8 cellular contexts compared by ENCODE assay signal in the genomic region with DNA sequence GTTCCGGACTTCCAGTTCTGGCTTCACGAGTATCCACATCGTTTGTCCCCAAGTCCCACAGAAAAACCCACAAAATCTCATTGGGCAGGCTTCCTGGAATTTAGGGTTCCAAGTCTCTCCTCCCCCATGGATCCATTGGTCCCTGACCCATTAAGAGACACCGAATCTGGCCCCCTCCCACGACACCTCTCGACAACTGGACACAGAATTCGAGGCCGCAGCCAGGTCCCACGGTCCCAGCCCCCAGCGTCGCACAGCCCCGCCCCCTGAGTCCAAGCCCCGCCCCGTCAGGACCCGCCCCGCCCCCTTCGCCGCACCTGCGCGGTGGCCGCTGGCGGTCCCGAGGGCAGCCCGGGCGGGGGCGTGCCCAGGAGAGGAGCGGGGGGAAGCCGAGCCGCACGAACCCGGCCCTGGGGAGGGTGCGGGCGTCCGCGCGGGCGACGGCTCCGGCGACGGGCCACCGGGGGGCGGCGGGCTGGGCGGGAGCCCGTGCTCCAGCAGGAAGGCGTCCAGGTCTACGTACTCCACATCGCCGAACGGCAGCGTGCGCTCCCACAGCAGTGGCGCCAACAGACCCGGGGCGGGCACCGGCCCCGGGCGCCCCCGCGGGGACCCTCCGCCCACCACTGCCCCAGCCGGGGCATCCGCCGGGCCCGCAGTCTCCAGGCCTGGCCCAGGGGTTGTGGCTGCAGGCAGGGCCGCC. TPM values are rescaled to one million over a fixed set of nuclear protein-coding genes. Genes with fewer than 3 reads are reported as not detected.
DNase-seq lines count a peak whose midpoint lies in the region; ATAC-seq and TF ChIP-seq lines count a peak whose summit lies in the region.

No MANE protein-coding gene starts in this region.

- H3K4me3 Mint-ChIP-seq in endodermal cell: peak overlapping the region; percentile 61
- peak overlapping the region; percentile 89 for H3K4me3 Mint-ChIP-seq in stimulated activated memory B cell treated with anti-CD40 and anti-IgM and Interleukin-4, amounts not matched to agents 10 μg/mL and 1 μg/mL and 100 μg/mL, for 72 hours

- TF ChIP-seq CTCF in endodermal cell (conservative IDR thresholded peaks at IDR 0.05): no peak

- 2 to 6% methylated on average over 33 to 66 of the region's 67 CpGs for WGBS in endodermal cell (ENCODE audit: insufficient coverage in 1 of 2, insufficient read length in 1 of 2), 2 experiments

- ATAC-seq in stimulated activated memory B cell treated with anti-CD40 and anti-IgM and Interleukin-4, amounts not matched to agents 10 μg/mL and 1 μg/mL and 100 μg/mL, for 72 hours: peak; percentile 50
- ATAC-seq in HG03565 (IDR thresholded peaks at IDR 0.05; ENCODE audit: unreplicated experiment): no peak

- peaks cover 14% of the 10 kb centered on the region for H3K4me1 ChIP-seq in endodermal cell (ENCODE audit: control insufficient read depth, insufficient read depth, low read length)
- peaks cover 59% of the 10 kb centered on the region for H3K4me1 ChIP-seq in mucosa of stomach (ENCODE audit: control insufficient read depth, insufficient read depth, low read length)

- H3K9ac ChIP-seq in endodermal cell (ENCODE audit: extremely low read depth, low read length, poor library complexity, severe bottlenecking) (peak overlapping the region; percentile 23), mucosa of stomach (ENCODE audit: low read length) (peak overlapping the region; percentile 80)

- peak overlapping the region; percentile 69 for H3K27ac ChIP-seq in endodermal cell (ENCODE audit: low read depth, low read length)

- peaks cover 39% of the 10 kb centered on the region for H3K27me3 Mint-ChIP-seq in endodermal cell (ENCODE audit: insufficient read depth)
- no peaks in the 10 kb centered on the region for H3K27me3 Mint-ChIP-seq in stimulated activated memory B cell treated with anti-CD40 and anti-IgM and Interleukin-4, amounts not matched to agents 10 μg/mL and 1 μg/mL and 100 μg/mL, for 72 hours

- DNase-seq in SIG-M5 treated with dmso at 0.1 percent for 504 hours (lab: John Stamatoyannopoulos, UW; ENCODE audit: unreplicated experiment) (peak; percentile 36), SIG-M5 (lab: John Stamatoyannopoulos, UW) (no peak), NCI-H2227 treated with DMSO at 0.1 percent for 48 hours (lab: John Stamatoyannopoulos, UW) (peak; percentile 23), endodermal cell (peak; percentile 90)
- peak; percentile 55 to 57 for DNase-seq in activated CD8-positive, alpha-beta memory T cell treated with anti-CD3 and anti-CD28 coated beads for 4 hours (ENCODE audit: low read depth in 2 of 2)

- H3K36me3 ChIP-seq in endodermal cell (ENCODE audit: control insufficient read depth, insufficient read depth, low read length) (no peaks in the 10 kb centered on the region), mucosa of stomach (ENCODE audit: control insufficient read depth, insufficient read depth, low read length) (peaks cover 3% of the 10 kb centered on the region)

- no peaks in the 10 kb centered on the region for H3K9me3 ChIP-seq in endodermal cell (ENCODE audit: control insufficient read depth, low read length)
- H3K9me3 ChIP-seq in mucosa of stomach (ENCODE audit: control insufficient read depth, low read length): no peaks in the 10 kb centered on the region

- H3K27me3 ChIP-seq in endodermal cell (ENCODE audit: control insufficient read depth, insufficient read depth, low read length, poor library complexity, severe bottlenecking): peaks cover 11% of the 10 kb centered on the region
- H3K27me3 ChIP-seq in mucosa of stomach (ENCODE audit: control insufficient read depth, insufficient read depth, low read length): no peaks in the 10 kb centered on the region

- peaks cover 2% of the 10 kb centered on the region for H3K9me3 Mint-ChIP-seq in endodermal cell
- H3K9me3 Mint-ChIP-seq in stimulated activated memory B cell treated with anti-CD40 and anti-IgM and Interleukin-4, amounts not matched to agents 10 μg/mL and 1 μg/mL and 100 μg/mL, for 72 hours: peaks cover 4% of the 10 kb centered on the region

- H3K4me3 ChIP-seq in endodermal cell (ENCODE audit: low read length): peak overlapping the region; percentile 80
- H3K4me3 ChIP-seq in mucosa of stomach (ENCODE audit: low read length): peak overlapping the region; percentile 44

- H3K4me1 Mint-ChIP-seq in endodermal cell: peaks cover 23% of the 10 kb centered on the region
- H3K4me1 Mint-ChIP-seq in stimulated activated memory B cell treated with anti-CD40 and anti-IgM and Interleukin-4, amounts not matched to agents 10 μg/mL and 1 μg/mL and 100 μg/mL, for 72 hours: peaks cover 58% of the 10 kb centered on the region

- H3K27ac Mint-ChIP-seq in endodermal cell: peak overlapping the region; percentile 90
- peak overlapping the region; percentile 96 for H3K27ac Mint-ChIP-seq in stimulated activated memory B cell treated with anti-CD40 and anti-IgM and Interleukin-4, amounts not matched to agents 10 μg/mL and 1 μg/mL and 100 μg/mL, for 72 hours

- peaks cover 14% of the 10 kb centered on the region for H3K36me3 Mint-ChIP-seq in endodermal cell (ENCODE audit: low read depth)
- peaks cover 11% of the 10 kb centered on the region for H3K36me3 Mint-ChIP-seq in stimulated activated memory B cell treated with anti-CD40 and anti-IgM and Interleukin-4, amounts not matched to agents 10 μg/mL and 1 μg/mL and 100 μg/mL, for 72 hours

RNA-seq across cellular contexts. Expression of a gene that starts 1.8 kb away (rescaled TPM):
- 10 to 100 TPM in 1 of 2 donors, 1 to 10 TPM in 1; 5.3 to 13.1 TPM for total RNA-seq in endodermal cell
- 9.7 TPM for polyA plus RNA-seq in endodermal cell (2013, experiment 1 of 2)
- 8.4 TPM for polyA plus RNA-seq in endodermal cell (2013, experiment 2 of 2)

RNA-seq across cellular contexts. Expression of a gene that starts 10.6 kb away (rescaled TPM):
- 10 to 100 TPM; 75.0 to 82.6 TPM for total RNA-seq in endodermal cell
- polyA plus RNA-seq in endodermal cell (2013, experiment 1 of 2): 39.5 TPM
- 28.4 TPM for polyA plus RNA-seq in endodermal cell (2013, experiment 2 of 2)

RNA-seq across cellular contexts. Expression of a gene that starts 16.1 kb away (rescaled TPM):
- total RNA-seq in endodermal cell: 100 to 1,000 TPM in 1 of 2 donors, 10 to 100 TPM in 1; 99.5 to 114 TPM
- polyA plus RNA-seq in endodermal cell (2013, experiment 1 of 2): 31.4 TPM
- polyA plus RNA-seq in endodermal cell (2013, experiment 2 of 2): 30.6 TPM

RNA-seq across cellular contexts. Expression of a gene that starts 16.4 kb away (rescaled TPM):
- total RNA-seq in endodermal cell: 1,000 to 10,000 TPM; 1,531 to 1,574 TPM
- polyA plus RNA-seq in endodermal cell (2013, experiment 1 of 2): 1,384 TPM
- polyA plus RNA-seq in endodermal cell (2013, experiment 2 of 2): 1,252 TPM

RNA-seq across cellular contexts. Expression of a gene that starts 20.5 kb away (rescaled TPM):
- total RNA-seq in endodermal cell: 1 to 10 TPM; 4.4 to 5.7 TPM
- 0.36 TPM for polyA plus RNA-seq in endodermal cell (2013, experiment 1 of 2)
- 0.37 TPM for polyA plus RNA-seq in endodermal cell (2013, experiment 2 of 2)
